ENCODE assay signal across 30 cellular contexts in the genomic region with DNA sequence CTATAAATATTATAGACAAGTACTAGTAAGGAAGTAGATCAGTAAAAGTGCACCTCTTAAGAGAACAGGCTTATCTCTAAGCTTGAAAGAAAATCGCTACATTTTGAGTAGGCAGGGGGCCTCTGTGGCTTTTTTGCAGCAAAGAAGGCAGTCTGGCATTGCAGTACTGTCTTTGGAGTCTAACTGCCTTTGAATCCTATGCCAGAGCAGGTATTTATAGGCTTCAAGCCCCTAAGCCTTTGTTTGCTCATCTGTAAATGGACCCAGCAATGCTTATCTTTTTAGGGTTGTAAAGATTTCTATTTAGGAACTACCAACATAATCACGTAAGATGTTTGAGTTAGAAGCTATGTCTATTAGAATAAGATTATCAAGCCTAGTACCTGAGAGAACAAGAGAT. TPM values are rescaled to one million over a fixed set of nuclear protein-coding genes. Genes with fewer than 3 reads are reported as not detected.
"Had no signal": no experiment of that assay in that cellular context is flagged by ENCODE, and none has a peak within 500 bp of the region (broad histone marks: within the 10 kb centered on the region; RNA-seq: fewer than 3 reads in every experiment).

No MANE protein-coding gene starts in this region.

- H3K36me3 ChIP-seq: ovary, right lobe of liver, sigmoid colon, thyroid gland, vagina had no signal

- H3K4me3 Mint-ChIP-seq: naive thymus-derived CD8-positive, alpha-beta T cell; natural killer cell treated with Interleukin-12 subunit alpha and Interleukin-12 subunit beta and Interleukin-15 and Interleukin-18, amount 100 ng/mL, for 72 hours; nephron progenitor cell; neural crest cell; stimulated activated naive B cell treated with anti-CD40 and anti-IgM and Interleukin-4, amounts not matched to agents 10 μg/mL and 1 μg/mL and 100 μg/mL, for 72 hours; stimulated activated naive CD8-positive, alpha-beta T cell treated with anti-CD3 and anti-CD28 coated beads, Interleukin-15, Interleukin-2, amounts not matched to agents 100 ng/mL and 50 ng/mL, for 24 hours had no signal

- H3K27ac ChIP-seq: ovary, parathyroid adenoma, psoas muscle, right lobe of liver, sigmoid colon, spleen, stomach, thoracic aorta, thyroid gland, tibial nerve, upper lobe of left lung, vagina had no signal

- DNase-seq: naive thymus-derived CD8-positive, alpha-beta T cell; nephron progenitor cell; occipital lobe; ovary; posterior cingulate gyrus; psoas muscle; right cardiac atrium; right lobe of liver; sigmoid colon; spleen; stimulated activated CD4-positive, alpha-beta T cell treated with anti-CD3 and anti-CD28 coated beads, Interleukin-12 subunit alpha, Interleukin-12 subunit beta, amount 100 ng/mL, for 4 hours; stimulated activated CD4-positive, alpha-beta T cell treated with anti-CD3 and anti-CD28 coated beads, Interleukin-1b, Interleukin-23, amount 100 ng/mL, for 48 hours; stimulated activated CD4-positive, alpha-beta T cell treated with anti-CD3 and anti-CD28 coated beads, Interleukin-4, amount 100 ng/mL, for 1 hour; stimulated activated CD4-positive, alpha-beta T cell treated with anti-CD3 and anti-CD28 coated beads, Interleukin-4, amount 100 ng/mL, for 4 hours; stimulated activated CD8-positive, alpha-beta memory T cell treated with anti-CD3 and anti-CD28 coated beads, Interleukin-4, amount 100 ng/mL, for 48 hours; stimulated activated naive B cell treated with anti-CD40 and anti-IgM and Interleukin-4, amounts not matched to agents 10 μg/mL and 1 μg/mL and 100 μg/mL, for 72 hours; stimulated activated naive CD4-positive, alpha-beta T cell treated with Interleukin-2 at 50 U/mL for 16 hours; stomach; thyroid gland; trophoblast cell; upper lobe of left lung had no signal

- H3K4me3 ChIP-seq: ovary, psoas muscle, right lobe of liver, sigmoid colon, smooth muscle cell, spleen, stomach, thoracic aorta, thyroid gland, tibial nerve, upper lobe of left lung, vagina had no signal

- H3K9me3 Mint-ChIP-seq: naive thymus-derived CD8-positive, alpha-beta T cell; natural killer cell treated with Interleukin-12 subunit alpha and Interleukin-12 subunit beta and Interleukin-15 and Interleukin-18, amount 100 ng/mL, for 72 hours; nephron progenitor cell; neural crest cell; stimulated activated naive B cell treated with anti-CD40 and anti-IgM and Interleukin-4, amounts not matched to agents 10 μg/mL and 1 μg/mL and 100 μg/mL, for 72 hours; stimulated activated naive CD8-positive, alpha-beta T cell treated with anti-CD3 and anti-CD28 coated beads, Interleukin-15, Interleukin-2, amounts not matched to agents 100 ng/mL and 50 ng/mL, for 24 hours had no signal

- H3K27me3 Mint-ChIP-seq: naive thymus-derived CD8-positive, alpha-beta T cell; natural killer cell treated with Interleukin-12 subunit alpha and Interleukin-12 subunit beta and Interleukin-15 and Interleukin-18, amount 100 ng/mL, for 72 hours; progenitor cell of endocrine pancreas; stimulated activated naive B cell treated with anti-CD40 and anti-IgM and Interleukin-4, amounts not matched to agents 10 μg/mL and 1 μg/mL and 100 μg/mL, for 72 hours; stimulated activated naive CD8-positive, alpha-beta T cell treated with anti-CD3 and anti-CD28 coated beads, Interleukin-15, Interleukin-2, amounts not matched to agents 100 ng/mL and 50 ng/mL, for 24 hours had no signal

- H3K4me1 Mint-ChIP-seq: nephron progenitor cell; stimulated activated naive B cell treated with anti-CD40 and anti-IgM and Interleukin-4, amounts not matched to agents 10 μg/mL and 1 μg/mL and 100 μg/mL, for 72 hours had no signal

- H3K4me1 ChIP-seq: parathyroid adenoma, psoas muscle, right lobe of liver, sigmoid colon, spleen, stomach, thyroid gland, tibial nerve, upper lobe of left lung, vagina had no signal

- ATAC-seq: naive thymus-derived CD8-positive, alpha-beta T cell; natural killer cell treated with Interleukin-12 subunit alpha and Interleukin-12 subunit beta and Interleukin-15 and Interleukin-18, amount 100 ng/mL, for 72 hours; psoas muscle; right cardiac atrium; right lobe of liver; stimulated activated naive B cell treated with anti-CD40 and anti-IgM and Interleukin-4, amounts not matched to agents 10 μg/mL and 1 μg/mL and 100 μg/mL, for 72 hours had no signal

- H3K9me3 ChIP-seq: ovary, psoas muscle, right lobe of liver, sigmoid colon, spleen, stomach, thoracic aorta, thyroid gland, tibial nerve, upper lobe of left lung, vagina had no signal

- H3K27ac Mint-ChIP-seq: natural killer cell treated with Interleukin-12 subunit alpha and Interleukin-12 subunit beta and Interleukin-15 and Interleukin-18, amount 100 ng/mL, for 72 hours; progenitor cell of endocrine pancreas; stimulated activated naive B cell treated with anti-CD40 and anti-IgM and Interleukin-4, amounts not matched to agents 10 μg/mL and 1 μg/mL and 100 μg/mL, for 72 hours; stimulated activated naive CD8-positive, alpha-beta T cell treated with anti-CD3 and anti-CD28 coated beads, Interleukin-15, Interleukin-2, amounts not matched to agents 100 ng/mL and 50 ng/mL, for 24 hours had no signal

- H3K27me3 ChIP-seq: ovary, right lobe of liver, sigmoid colon, spleen, stomach, thyroid gland, tibial nerve, upper lobe of left lung, vagina had no signal

RNA-seq across cellular contexts. Expression of a gene that starts 23.7 kb away (rescaled TPM):
- total RNA-seq: neural crest cell, progenitor cell of endocrine pancreas, smooth muscle cell had no signal
- polyA plus RNA-seq: smooth muscle cell had no signal
